8 cellular contexts compared by ENCODE assay signal in genomic region chr5:157273131-157273556, GRCh38. TPM values are rescaled to one million over a fixed set of nuclear protein-coding genes. Genes with fewer than 3 reads are reported as not detected.
DNase-seq lines count a peak whose midpoint lies in the region; ATAC-seq and FAIRE-seq lines count a peak whose summit lies in the region.

No MANE protein-coding gene starts in this region.

- no peak overlapping the region for H3K4me3 ChIP-seq in duodenal mucosa (ENCODE audit: low read depth in 1 of 2, low read length in 2 of 2)

- DNase-seq in GM18507 (ENCODE audit: extremely low spot score, insufficient read length, low read depth) (no peak), KBM-7 (peak; percentile 36), HuH-7.5 (ENCODE audit: low spot score) (no peak), HTR-8/SVneo (ENCODE audit: insufficient read length, low spot score) (no peak), dermis blood vessel endothelial cell (no peak), kidney tubule cell (ENCODE audit: low spot score) (no peak)

- peaks cover 5 to 20% of the 10 kb centered on the region in 2 donors for H3K4me1 ChIP-seq in duodenal mucosa (ENCODE audit: control insufficient read depth in 1 of 2, insufficient read depth in 2 of 2, low read length in 2 of 2)

- FAIRE-seq in GM18507 (lab: Jason Lieb, UNC) (peak; percentile 98), HTR-8/SVneo (lab: Jason Lieb, UNC) (no peak)

- H3K27me3 ChIP-seq in duodenal mucosa (ENCODE audit: control insufficient read depth in 1 of 2, insufficient read depth in 2 of 2, low read length in 2 of 2): no peaks in the 10 kb centered on the region

- ATAC-seq in GM21528 (IDR thresholded peaks at IDR 0.05; ENCODE audit: low FRiP score, unreplicated experiment): peak; percentile 64

- H3K27ac ChIP-seq in duodenal mucosa (ENCODE audit: low read depth, low read length): peak overlapping the region; percentile 43

- no peaks in the 10 kb centered on the region for H3K36me3 ChIP-seq in duodenal mucosa (ENCODE audit: control insufficient read depth in 1 of 2, insufficient read depth in 2 of 2, low read length in 2 of 2)

- H3K9ac ChIP-seq in duodenal mucosa (ENCODE audit: low read depth in 1 of 2, low read length in 2 of 2): no peak overlapping the region

- in situ Hi-C loops in KBM-7 (cut with MboI; ENCODE audit: low pct_unique_long_range_greater_than_20kb, low sequenced_read_pairs): no loop called here

- H3K9me3 ChIP-seq in duodenal mucosa (ENCODE audit: control insufficient read depth in 1 of 2, low read length in 2 of 2): no peaks in the 10 kb centered on the region

RNA-seq across cellular contexts. Expression of gene CYFIP2, which starts 7.2 kb away (rescaled TPM):
- total RNA-seq in dermis blood vessel endothelial cell: 11.7 and 12.6 TPM in 2 replicates
